8 cellular contexts compared by ENCODE assay signal in the genomic region with DNA sequence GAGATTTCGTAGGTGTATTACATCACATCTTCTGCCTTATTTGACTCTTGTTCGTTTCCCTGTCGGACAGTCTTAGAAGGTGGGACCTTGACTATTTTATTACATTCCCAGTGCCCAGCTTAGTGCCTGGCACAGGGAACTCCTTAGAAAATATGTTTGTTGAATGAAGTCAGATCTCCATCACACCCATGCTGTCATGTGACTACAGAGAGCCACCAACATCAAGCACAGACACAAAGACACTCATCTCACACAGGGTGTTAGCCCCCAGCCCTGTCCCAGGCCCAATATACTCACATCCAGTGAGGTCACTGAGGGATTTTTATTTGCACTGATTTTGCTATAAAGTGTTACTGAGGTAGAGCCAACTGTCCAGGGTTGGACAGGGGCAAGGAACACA. TPM values are rescaled to one million over a fixed set of nuclear protein-coding genes. Genes with fewer than 3 reads are reported as not detected.
DNase-seq lines count a peak whose midpoint lies in the region; ATAC-seq and TF ChIP-seq lines count a peak whose summit lies in the region.

No MANE protein-coding gene starts in this region.

- no peaks in the 10 kb centered on the region; the same call in 1 of the 2 replicates for H3K9me2 ChIP-seq in GM23338 (ENCODE audit: insufficient read depth)

- H2AFZ ChIP-seq in GM23338 = peak overlapping the region; percentile 53; the same call in 1 of the 2 replicates

- 0 out of 2 replicates have a peak, but pooled peaks cover 2% of the 10 kb centered on the region for H3F3A ChIP-seq in GM23338 (replicated peaks; ENCODE audit: low read depth)

- POLR2A ChIA-PET in T-cell (lab: Charles Lee) = interaction anchor here (0.7 to 1.3 kb wide), 4 partner anchors 11 to 133 kb away, joined by 3 to 10 read pairs (median 6); a partner anchor contains a TSS

- H3K79me2 ChIP-seq in GM23338 (replicated peaks; ENCODE audit: insufficient read depth) = peaks cover 40% of the 10 kb centered on the region

- DNase-seq in GM23338 (ENCODE audit: low spot score) (no peak), T-cell (no peak), glutamatergic neuron (no peak), OCI-M1 (lab: John Stamatoyannopoulos, UW) (no peak)

- peaks cover 21% of the 10 kb centered on the region for H3K4me1 Mint-ChIP-seq in GM23338
- H3K4me1 Mint-ChIP-seq in T-cell = peaks cover 57 to 68% (median 61%) of the 10 kb centered on the region in 3 donors
- peaks cover 17% of the 10 kb centered on the region for H3K4me1 Mint-ChIP-seq in glutamatergic neuron (ENCODE audit: low read depth, unreplicated experiment)

- peaks cover 18% of the 10 kb centered on the region for H3K4me1 ChIP-seq in GM23338 (ENCODE audit: insufficient read depth)

- H3K4me2 ChIP-seq in GM23338 = peak overlapping the region; percentile 85

- no peaks in the 10 kb centered on the region; the same call in 1 of the 2 replicates for H4K20me1 ChIP-seq in GM23338 (replicated peaks; ENCODE audit: insufficient read depth)

- no peaks in the 10 kb centered on the region for H3K36me3 ChIP-seq in GM23338 (ENCODE audit: insufficient read depth)

- peaks cover 20% of the 10 kb centered on the region for H3K36me3 Mint-ChIP-seq in GM23338 (ENCODE audit: low read depth)
- H3K36me3 Mint-ChIP-seq in T-cell = peaks cover 25% of the 10 kb centered on the region
- H3K36me3 Mint-ChIP-seq in glutamatergic neuron (ENCODE audit: unreplicated experiment) = no peaks in the 10 kb centered on the region

- no peaks in the 10 kb centered on the region for H3K27me3 ChIP-seq in GM23338 (ENCODE audit: insufficient read depth)

- H3K27ac Mint-ChIP-seq in GM23338 = peak overlapping the region; percentile 93
- peak overlapping the region; percentile 86 to 92 for H3K27ac Mint-ChIP-seq in T-cell
- peak overlapping the region; percentile 97 for H3K27ac Mint-ChIP-seq in glutamatergic neuron (ENCODE audit: unreplicated experiment)

- CTCF ChIA-PET in T-cell (lab: Charles Lee) = no interaction called here

- H3K9me3 Mint-ChIP-seq in GM23338 (no peaks in the 10 kb centered on the region; the same call in 2 of the 3 replicates), T-cell (no peaks in the 10 kb centered on the region), glutamatergic neuron (ENCODE audit: unreplicated experiment) (peaks cover 10% of the 10 kb centered on the region)

- H3K27me3 Mint-ChIP-seq in GM23338 (ENCODE audit: insufficient read depth, low read depth, poor library complexity) (peaks cover 20% of the 10 kb centered on the region), T-cell (no peaks in the 10 kb centered on the region), glutamatergic neuron (ENCODE audit: unreplicated experiment) (peaks cover 5% of the 10 kb centered on the region)

- H3K4me3 Mint-ChIP-seq in GM23338 = peak overlapping the region; percentile 80
- peak overlapping the region; percentile 87 to 91 (median 88) for H3K4me3 Mint-ChIP-seq in T-cell
- peak overlapping the region; percentile 95 for H3K4me3 Mint-ChIP-seq in glutamatergic neuron (ENCODE audit: unreplicated experiment)

- H3K4me3 ChIP-seq in GM23338 (peak overlapping the region; percentile 80), skin epidermis (no peak overlapping the region)

- TF ChIP-seq CTCF in GM23338 (conservative IDR thresholded peaks at IDR 0.05; ENCODE audit: low read depth in 2 of 2) = no peak
- TF ChIP-seq CTCF in glutamatergic neuron (IDR thresholded peaks at IDR 0.05; ENCODE audit: partially characterized antibody, unreplicated experiment) = no peak

- ATAC-seq in GM23338 (no peak), T-cell (replicated peaks in 1 of 4) (no peak), GM21786 (IDR thresholded peaks at IDR 0.05; ENCODE audit: unreplicated experiment) (no peak), HG02870 (IDR thresholded peaks at IDR 0.05; ENCODE audit: unreplicated experiment) (no peak), HG02798 (IDR thresholded peaks at IDR 0.05; ENCODE audit: poor library complexity, unreplicated experiment) (no peak)

- peak overlapping the region; percentile 93 for H3K27ac ChIP-seq in GM23338 (ENCODE audit: low read depth)
- peak overlapping the region in 19 of 21 experiments; percentile 79 to 97 (median 92) for H3K27ac ChIP-seq in skin epidermis

TF ChIP-seq in GM23338, 12 proteins besides CTCF, POLR2A, EP300 and RAD21 (continues in another document):
- no peak for TF ChIP-seq POLR2AphosphoS5 (IDR thresholded peaks at IDR 0.05; ENCODE audit: low read depth)
- TF ChIP-seq NANOG (IDR thresholded peaks at IDR 0.05; ENCODE audit: borderline replicate concordance) = no peak
- TF ChIP-seq ZNF331 (CRISPR knock-in tag; IDR thresholded peaks at IDR 0.05; ENCODE audit: low read depth) = no peak
- TF ChIP-seq, protein P1, sequence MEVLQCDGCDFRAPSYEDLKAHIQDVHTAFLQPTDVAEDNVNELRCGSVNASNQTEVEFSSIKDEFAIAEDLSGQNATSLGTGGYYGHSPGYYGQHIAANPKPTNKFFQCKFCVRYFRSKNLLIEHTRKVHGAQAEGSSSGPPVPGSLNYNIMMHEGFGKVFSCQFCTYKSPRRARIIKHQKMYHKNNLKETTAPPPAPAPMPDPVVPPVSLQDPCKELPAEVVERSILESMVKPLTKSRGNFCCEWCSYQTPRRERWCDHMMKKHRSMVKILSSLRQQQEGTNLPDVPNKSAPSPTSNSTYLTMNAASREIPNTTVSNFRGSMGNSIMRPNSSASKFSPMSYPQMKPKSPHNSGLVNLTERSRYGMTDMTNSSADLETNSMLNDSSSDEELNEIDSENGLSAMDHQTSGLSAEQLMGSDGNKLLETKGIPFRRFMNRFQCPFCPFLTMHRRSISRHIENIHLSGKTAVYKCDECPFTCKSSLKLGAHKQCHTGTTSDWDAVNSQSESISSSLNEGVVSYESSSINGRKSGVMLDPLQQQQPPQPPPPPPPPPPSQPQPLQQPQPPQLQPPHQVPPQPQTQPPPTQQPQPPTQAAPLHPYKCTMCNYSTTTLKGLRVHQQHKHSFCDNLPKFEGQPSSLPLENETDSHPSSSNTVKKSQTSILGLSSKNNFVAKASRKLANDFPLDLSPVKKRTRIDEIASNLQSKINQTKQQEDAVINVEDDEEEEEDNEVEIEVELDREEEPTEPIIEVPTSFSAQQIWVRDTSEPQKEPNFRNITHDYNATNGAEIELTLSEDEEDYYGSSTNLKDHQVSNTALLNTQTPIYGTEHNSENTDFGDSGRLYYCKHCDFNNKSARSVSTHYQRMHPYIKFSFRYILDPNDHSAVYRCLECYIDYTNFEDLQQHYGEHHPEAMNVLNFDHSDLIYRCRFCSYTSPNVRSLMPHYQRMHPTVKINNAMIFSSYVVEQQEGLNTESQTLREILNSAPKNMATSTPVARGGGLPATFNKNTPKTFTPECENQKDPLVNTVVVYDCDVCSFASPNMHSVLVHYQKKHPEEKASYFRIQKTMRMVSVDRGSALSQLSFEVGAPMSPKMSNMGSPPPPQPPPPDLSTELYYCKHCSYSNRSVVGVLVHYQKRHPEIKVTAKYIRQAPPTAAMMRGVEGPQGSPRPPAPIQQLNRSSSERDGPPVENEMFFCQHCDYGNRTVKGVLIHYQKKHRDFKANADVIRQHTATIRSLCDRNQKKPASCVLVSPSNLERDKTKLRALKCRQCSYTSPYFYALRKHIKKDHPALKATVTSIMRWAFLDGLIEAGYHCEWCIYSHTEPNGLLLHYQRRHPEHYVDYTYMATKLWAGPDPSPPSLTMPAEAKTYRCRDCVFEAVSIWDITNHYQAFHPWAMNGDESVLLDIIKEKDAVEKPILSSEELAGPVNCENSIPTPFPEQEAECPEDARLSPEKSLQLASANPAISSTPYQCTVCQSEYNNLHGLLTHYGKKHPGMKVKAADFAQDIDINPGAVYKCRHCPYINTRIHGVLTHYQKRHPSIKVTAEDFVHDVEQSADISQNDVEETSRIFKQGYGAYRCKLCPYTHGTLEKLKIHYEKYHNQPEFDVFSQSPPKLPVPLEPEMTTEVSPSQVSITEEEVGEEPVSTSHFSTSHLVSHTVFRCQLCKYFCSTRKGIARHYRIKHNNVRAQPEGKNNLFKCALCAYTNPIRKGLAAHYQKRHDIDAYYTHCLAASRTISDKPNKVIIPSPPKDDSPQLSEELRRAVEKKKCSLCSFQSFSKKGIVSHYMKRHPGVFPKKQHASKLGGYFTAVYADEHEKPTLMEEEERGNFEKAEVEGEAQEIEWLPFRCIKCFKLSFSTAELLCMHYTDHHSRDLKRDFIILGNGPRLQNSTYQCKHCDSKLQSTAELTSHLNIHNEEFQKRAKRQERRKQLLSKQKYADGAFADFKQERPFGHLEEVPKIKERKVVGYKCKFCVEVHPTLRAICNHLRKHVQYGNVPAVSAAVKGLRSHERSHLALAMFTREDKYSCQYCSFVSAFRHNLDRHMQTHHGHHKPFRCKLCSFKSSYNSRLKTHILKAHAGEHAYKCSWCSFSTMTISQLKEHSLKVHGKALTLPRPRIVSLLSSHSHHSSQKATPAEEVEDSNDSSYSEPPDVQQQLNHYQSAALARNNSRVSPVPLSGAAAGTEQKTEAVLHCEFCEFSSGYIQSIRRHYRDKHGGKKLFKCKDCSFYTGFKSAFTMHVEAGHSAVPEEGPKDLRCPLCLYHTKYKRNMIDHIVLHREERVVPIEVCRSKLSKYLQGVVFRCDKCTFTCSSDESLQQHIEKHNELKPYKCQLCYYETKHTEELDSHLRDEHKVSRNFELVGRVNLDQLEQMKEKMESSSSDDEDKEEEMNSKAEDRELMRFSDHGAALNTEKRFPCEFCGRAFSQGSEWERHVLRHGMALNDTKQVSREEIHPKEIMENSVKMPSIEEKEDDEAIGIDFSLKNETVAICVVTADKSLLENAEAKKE (CRISPR knock-in tag; IDR thresholded peaks at IDR 0.05) = no peak

RNA-seq across cellular contexts. Expression of a gene that starts 0.7 kb away (rescaled TPM):
- 29.7 and 38.4 TPM in 2 replicates for total RNA-seq in GM23338 (2014; rRNA removed; shearing (Covaris generic))
- 67.2 and 74.7 TPM in 2 replicates for polyA plus RNA-seq in GM23338 (2016; fragmentation: Nextera tagmentation; extraction: Ambion mirVana)
- 10 to 100 TPM; 26.8 to 30.5 (median 28.4) TPM for total RNA-seq in T-cell
- total RNA-seq in glutamatergic neuron (ENCODE audit: unreplicated experiment) = 45.0 TPM

RNA-seq across cellular contexts. Expression of a gene that starts 6.4 kb away (rescaled TPM):
- total RNA-seq in GM23338 (2014; rRNA removed; shearing (Covaris generic)) = 10.2 and 15.4 TPM in 2 replicates
- 7.7 and 9.0 TPM in 2 replicates for polyA plus RNA-seq in GM23338 (2016; fragmentation: Nextera tagmentation; extraction: Ambion mirVana)
- 10 to 100 TPM; 53.9 to 70.5 (median 64.1) TPM for total RNA-seq in T-cell
- total RNA-seq in glutamatergic neuron (ENCODE audit: unreplicated experiment) = 103 TPM

RNA-seq across cellular contexts. Expression of a gene that starts 6.7 kb away (rescaled TPM):
- total RNA-seq in GM23338 (2014; rRNA removed; shearing (Covaris generic)) = 34.4 and 39.1 TPM in 2 replicates
- polyA plus RNA-seq in GM23338 (2016; fragmentation: Nextera tagmentation; extraction: Ambion mirVana) = 17.7 and 19.0 TPM in 2 replicates
- total RNA-seq in T-cell (10 to 100 TPM; 47.7 to 75.2 (median 72.4) TPM), glutamatergic neuron (ENCODE audit: unreplicated experiment) (50.7 TPM)

RNA-seq across cellular contexts. Expression of a gene that starts 10.5 kb away (rescaled TPM):
- total RNA-seq in GM23338 (2014; rRNA removed; shearing (Covaris generic)) = 2.4 TPM in 1 of 2 replicates, not detected in the other
- 20.2 and 21.5 TPM in 2 replicates for polyA plus RNA-seq in GM23338 (2016; fragmentation: Nextera tagmentation; extraction: Ambion mirVana)
- total RNA-seq in T-cell (10 to 100 TPM; 10.6 to 23.6 (median 20.4) TPM), glutamatergic neuron (ENCODE audit: unreplicated experiment) (7.0 TPM)
